ENCODE assay signal across 20 cellular contexts in the genomic region with DNA sequence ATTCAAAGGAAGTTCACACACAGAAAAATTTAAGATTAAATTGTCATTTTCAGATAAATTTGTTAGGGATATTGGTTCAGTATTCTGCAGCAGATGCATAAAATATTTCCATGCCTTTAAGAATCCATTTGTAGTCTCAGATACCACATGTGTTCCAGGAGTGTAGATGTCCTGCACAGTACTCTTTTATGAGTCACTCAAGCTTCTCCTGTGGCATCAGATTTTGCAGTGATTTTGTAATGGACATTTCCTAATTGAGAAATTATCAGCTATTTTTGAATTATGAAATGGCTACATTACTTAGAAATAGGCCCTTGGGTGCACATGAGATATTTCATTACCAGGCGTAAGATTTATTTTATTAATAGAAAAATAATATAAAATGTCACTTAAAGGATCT. TPM values are rescaled to one million over a fixed set of nuclear protein-coding genes. Genes with fewer than 3 reads are reported as not detected.
DNase-seq lines count a peak whose midpoint lies in the region; FAIRE-seq and TF ChIP-seq lines count a peak whose summit lies in the region.
"Had no signal": no experiment of that assay in that cellular context is flagged by ENCODE, and none has a peak within 500 bp of the region (broad histone marks: within the 10 kb centered on the region; RNA-seq: fewer than 3 reads in every experiment).

No MANE protein-coding gene starts in this region.

- no peaks in the 10 kb centered on the region for H3K36me3 ChIP-seq in mammary epithelial cell (ENCODE audit: insufficient read depth, low read length)
- no peaks in the 10 kb centered on the region for H3K36me3 ChIP-seq in bronchial epithelial cell (ENCODE audit: control insufficient read depth, insufficient read depth, low read length)
- H3K36me3 ChIP-seq: BLaER1, HAP-1 had no signal

- TF ChIP-seq CTCF in MCF 10A (IDR thresholded peaks at IDR 0.05; ENCODE audit: unreplicated experiment) = no peak
- no peak for TF ChIP-seq CTCF in mammary epithelial cell (conservative IDR thresholded peaks at IDR 0.05 in 1 of 2, IDR thresholded peaks at IDR 0.05 in 1 of 2; ENCODE audit: extremely low read depth in 1 of 2, insufficient read depth in 1 of 2, low read depth in 1 of 2, low read length in 2 of 2)
- no peak for TF ChIP-seq CTCF in bronchial epithelial cell (IDR thresholded peaks at IDR 0.05; ENCODE audit: insufficient read depth, low read length, severe bottlenecking)
- TF ChIP-seq CTCF in fibroblast of mammary gland (conservative IDR thresholded peaks at IDR 0.05; ENCODE audit: control insufficient read depth, insufficient read depth, low read depth, low read length) = no peak

- H3K9ac ChIP-seq in mammary epithelial cell (ENCODE audit: insufficient read depth, low read length) = no peak overlapping the region
- H3K9ac ChIP-seq: BLaER1 had no signal

- FAIRE-seq in bronchial epithelial cell (lab: Jason Lieb, UNC) = no peak
- FAIRE-seq: A549, GM12891, GM19239 had no signal

- 100% methylated on average over 1 of the region's 1 CpG for WGBS in mammary epithelial cell (ENCODE audit: low coverage, missing lambda C conversion rate)

- no peaks in the 10 kb centered on the region for H3K9me3 ChIP-seq in mammary epithelial cell (replicated peaks; ENCODE audit: insufficient read depth, low read length)
- H3K9me3 ChIP-seq: A549, HAP-1 had no signal

- H3K4me2 ChIP-seq in mammary epithelial cell (ENCODE audit: insufficient read depth, low read depth, low read length) = no peak overlapping the region
- H3K4me2 ChIP-seq: A549, BLaER1 had no signal

- dilution Hi-C loops in mammary epithelial cell (cut with HindIII; ENCODE audit: low sequenced_read_pairs) = no loop called here

- peak; percentile 51 for DNase-seq in MCF 10A (ENCODE audit: unreplicated experiment)
- DNase-seq in mammary epithelial cell = no peak
- DNase-seq in bronchial epithelial cell (ENCODE audit: low read depth) = peak; percentile 48
- peak; percentile 28 for DNase-seq in fibroblast of mammary gland (ENCODE audit: low read depth)
- no peak for DNase-seq in mucosa of gallbladder (ENCODE audit: low spot score)
- DNase-seq in stimulated activated CD8-positive, alpha-beta memory T cell treated with anti-CD3 and anti-CD28 coated beads, Interleukin-4, amount 100 ng/mL, for 48 hours = no peak
- DNase-seq in epidermal melanocyte (ENCODE audit: insufficient read length, low spot score) = no peak
- DNase-seq: Calu3; CD4-positive, alpha-beta memory T cell; DND-41; EL had no signal

- peaks cover 2% of the 10 kb centered on the region for H3K4me1 Mint-ChIP-seq in MCF 10A (ENCODE audit: insufficient read depth, unreplicated experiment)
- H3K4me1 Mint-ChIP-seq: CD4-positive, alpha-beta memory T cell had no signal

- intact Hi-C loops in MCF 10A (cut with micrococcal nuclease) (no loop called here), mammary epithelial cell (cut with micrococcal nuclease) (no loop called here)

- BruUV-seq in MCF 10A (replicated peaks; lab: Mats Ljungman, UMichigan) (no TSS peak), mammary epithelial cell (replicated peaks; lab: Mats Ljungman, UMichigan) (no TSS peak)

- H3K4me1 ChIP-seq in mammary epithelial cell (ENCODE audit: insufficient read depth, low read length) = peaks cover 15% of the 10 kb centered on the region
- H3K4me1 ChIP-seq: A549, BLaER1, HAP-1 had no signal

- CTCF ChIA-PET in MCF 10A (lab: Yijun Ruan, JAX) = interaction anchor here (1.2 kb wide), 1 partner anchor 30 kb away, joined by 3 read pairs; no protein-coding TSS in a partner anchor
- CTCF ChIA-PET in mammary epithelial cell (lab: Charles Lee; ENCODE audit: low non-redundant PET) = interaction anchor here (0.6 kb wide), 1 partner anchor 16 kb away, joined by 3 read pairs; no protein-coding TSS in a partner anchor

- H3K4me3 Mint-ChIP-seq in MCF 10A (ENCODE audit: unreplicated experiment) = no peak overlapping the region
- H3K4me3 Mint-ChIP-seq: CD14-positive monocyte; CD4-positive, alpha-beta memory T cell had no signal

- no peaks in the 10 kb centered on the region for H3K79me2 ChIP-seq in mammary epithelial cell (ENCODE audit: insufficient read depth, low read length)

- H2AFZ ChIP-seq in mammary epithelial cell (ENCODE audit: low read depth, low read length) = no peak overlapping the region

- in situ Hi-C loops in mammary epithelial cell (cut with MboI; ENCODE audit: low sequenced_read_pairs in 2 of 2) = loop anchor here in 1 of 2 donors (25.0 kb wide), 1 partner anchor 113 kb away; no protein-coding TSS in a partner anchor

- H4K20me1 ChIP-seq in mammary epithelial cell (ENCODE audit: insufficient read depth, low read length) = no peaks in the 10 kb centered on the region
- H4K20me1 ChIP-seq: BLaER1 had no signal

- H3K36me3 Mint-ChIP-seq in MCF 10A (ENCODE audit: insufficient read depth, unreplicated experiment) = no peaks in the 10 kb centered on the region
- H3K36me3 Mint-ChIP-seq: CD14-positive monocyte; CD4-positive, alpha-beta memory T cell had no signal

- no peaks in the 10 kb centered on the region for H3K9me3 Mint-ChIP-seq in MCF 10A (ENCODE audit: unreplicated experiment)

- H3K27me3 ChIP-seq in mammary epithelial cell (ENCODE audit: insufficient read depth, low read length) (no peaks in the 10 kb centered on the region), bronchial epithelial cell (ENCODE audit: control insufficient read depth, insufficient read depth, low read length) (no peaks in the 10 kb centered on the region)
- H3K27me3 ChIP-seq: BLaER1 had no signal

- H3K27ac Mint-ChIP-seq in MCF 10A (ENCODE audit: low read depth, unreplicated experiment) = no peak overlapping the region
- H3K27ac Mint-ChIP-seq: CD14-positive monocyte; CD4-positive, alpha-beta memory T cell had no signal

- POLR2A ChIA-PET in MCF 10A (lab: Yijun Ruan, JAX) = interaction anchor here (1.1 to 2.4 kb wide), 5 partner anchors 9 to 88 kb away, joined by 3 to 9 read pairs (median 4); a partner anchor contains a TSS

- no peak overlapping the region for H3K4me3 ChIP-seq in mammary epithelial cell (replicated peaks in 1 of 3; ENCODE audit: insufficient read depth in 1 of 3, low read depth in 2 of 3, low read length in 3 of 3)
- H3K4me3 ChIP-seq in bronchial epithelial cell (ENCODE audit: low read depth, low read length) = no peak overlapping the region
- no peak overlapping the region for H3K4me3 ChIP-seq in fibroblast of mammary gland (ENCODE audit: control insufficient read depth, low read depth, low read length)
- H3K4me3 ChIP-seq: A549, BLaER1, HAP-1 had no signal

- H3K27ac ChIP-seq in mammary epithelial cell (ENCODE audit: insufficient read depth, low read depth, low read length) = no peak overlapping the region
- H3K27ac ChIP-seq: 22Rv1, A549, BLaER1 had no signal

- H3K27me3 Mint-ChIP-seq in MCF 10A (ENCODE audit: insufficient read depth, unreplicated experiment) = no peaks in the 10 kb centered on the region

RNA-seq across cellular contexts. Expression of a gene that starts 18.9 kb away (rescaled TPM):
- 0.19 TPM in 1 of 2 replicates, not detected in the other for total RNA-seq in MCF 10A (2022)
- 1 to 10 TPM in 1 of 2 donors, not detected in 1; 5.8 TPM for total RNA-seq in mammary epithelial cell
- polyA plus RNA-seq in mammary epithelial cell = 0.53 TPM
- not detected for polyA minus RNA-seq in mammary epithelial cell
- 0.13 and 0.26 TPM in 2 replicates for total RNA-seq in bronchial epithelial cell
- total RNA-seq in mucosa of gallbladder = 0.17 TPM
- total RNA-seq: Calu3; CD4-positive, alpha-beta memory T cell; G401; HT-29 had no signal
- polyA plus RNA-seq: A549; CD14-positive monocyte; CD4-positive, alpha-beta memory T cell had no signal

RNA-seq across cellular contexts. Expression of a gene that starts 26.6 kb away (rescaled TPM):
- total RNA-seq in MCF 10A (2022) (0.25 and 0.35 TPM in 2 replicates), mammary epithelial cell (10 to 100 TPM in 1 of 2 donors, 1 to 10 TPM in 1; 1.7 to 70.5 TPM), bronchial epithelial cell (68.1 and 168 TPM in 2 replicates), mucosa of gallbladder (99.4 TPM)
- polyA plus RNA-seq in mammary epithelial cell = 22.1 TPM
- 4.7 TPM for polyA minus RNA-seq in mammary epithelial cell
- total RNA-seq: CD4-positive, alpha-beta memory T cell; HT-29 had no signal
- polyA plus RNA-seq: CD14-positive monocyte; CD4-positive, alpha-beta memory T cell had no signal

RNA-seq across cellular contexts. Expression of a gene that starts 44.1 kb away (rescaled TPM):
- total RNA-seq in MCF 10A (2022) = 0.29 and 0.75 TPM in 2 replicates
- total RNA-seq in mammary epithelial cell = 10 to 100 TPM in 1 of 2 donors, 1 to 10 TPM in 1; 2.5 to 30.6 TPM
- polyA plus RNA-seq in mammary epithelial cell = 9.2 TPM
- 2.0 TPM for polyA minus RNA-seq in mammary epithelial cell
- total RNA-seq in bronchial epithelial cell = 4.2 and 4.9 TPM in 2 replicates
- not detected for total RNA-seq in mucosa of gallbladder
- total RNA-seq: Calu3; CD4-positive, alpha-beta memory T cell; HT-29 had no signal
- polyA plus RNA-seq: CD14-positive monocyte; CD4-positive, alpha-beta memory T cell had no signal

RNA-seq across cellular contexts. Expression of a gene that starts 50.2 kb away (rescaled TPM):
- total RNA-seq in MCF 10A (2022) (not detected in 2 replicates), mammary epithelial cell (not detected), bronchial epithelial cell (not detected in 2 replicates), mucosa of gallbladder (1.7 TPM)
- polyA plus RNA-seq in mammary epithelial cell = 0.03 TPM
- not detected for polyA minus RNA-seq in mammary epithelial cell
- total RNA-seq: Calu3; CD4-positive, alpha-beta memory T cell; G401; HT-29 had no signal
- polyA plus RNA-seq: A549; CD14-positive monocyte; CD4-positive, alpha-beta memory T cell had no signal

Comparison
In these comparisons a context has a peak if more than half of its experiments do, and no peak if none do; other contexts are left out.
1. DNase-seq: peak in MCF 10A (single experiment), bronchial epithelial cell (single experiment) and fibroblast of mammary gland (single experiment); none in mammary epithelial cell (single experiment), mucosa of gallbladder (single experiment), stimulated activated CD8-positive, alpha-beta memory T cell treated with anti-CD3 and anti-CD28 coated beads, Interleukin-4, amount 100 ng/mL, for 48 hours (single experiment) and epidermal melanocyte (single experiment).